In the genomic region with DNA sequence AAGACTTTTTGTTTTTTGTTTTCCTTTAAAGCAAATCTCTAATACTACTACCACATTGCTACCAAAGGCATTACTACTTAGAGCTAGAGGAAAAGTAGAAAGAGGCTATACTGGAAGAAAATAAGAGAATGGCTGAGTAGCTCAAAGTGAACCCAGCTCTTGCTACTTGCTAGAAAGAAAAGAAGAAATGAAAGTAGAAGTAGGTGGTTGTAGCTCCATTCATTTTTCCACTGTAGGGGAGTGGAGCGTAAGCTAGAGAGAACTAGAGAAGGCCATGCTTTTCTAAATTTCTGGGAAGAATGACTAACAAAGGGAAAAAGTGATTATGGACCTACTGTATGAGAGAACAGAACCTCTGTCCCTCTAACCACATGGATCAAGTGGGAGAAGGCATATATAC, we compare ENCODE assay signal across 27 cellular contexts.
"Had no signal": no experiment of that assay in that cellular context is flagged by ENCODE, and none has a peak within 500 bp of the region (broad histone marks: within the 10 kb centered on the region; RNA-seq: fewer than 3 reads in every experiment).

No MANE protein-coding gene starts in this region.

- H3K27me3 ChIP-seq: ascending aorta, cardiac muscle cell, SJCRH30 had no signal

- H3K4me3 ChIP-seq: ascending aorta, cardiac muscle cell, SJCRH30, SK-N-MC had no signal

- H3K4me1 ChIP-seq: ascending aorta, SJCRH30 had no signal

- H3K36me3 Mint-ChIP-seq: activated naive CD4-positive, alpha-beta T cell treated with anti-CD3 and anti-CD28 coated beads, Interleukin-2, amount 50 U/mL, for 24 hours; activated naive CD8-positive, alpha-beta T cell treated with anti-CD3 and anti-CD28 coated beads, Interleukin-2, amount 10 ng/mL, durations not matched to agents 7 days and 5 days had no signal

- ATAC-seq: activated CD4-positive, alpha-beta T cell treated with anti-CD3 and anti-CD28 coated beads for 36 hours; activated CD4-positive, CD25-positive, alpha-beta regulatory T cell treated with anti-CD3 and anti-CD28 coated beads, Interleukin-2, amount 50 U/mL, for 24 hours; activated CD8-positive, alpha-beta T cell treated with anti-CD3 and anti-CD28 coated beads, Interleukin-2, amount 10 ng/mL, durations not matched to agents 7 days and 5 days; Panc1; WTC11 had no signal

- H3K4me3 Mint-ChIP-seq: activated CD4-positive, alpha-beta T cell treated with anti-CD3 and anti-CD28 coated beads for 36 hours; activated CD4-positive, alpha-beta T cell treated with anti-CD3 and anti-CD28 coated beads, Interleukin-2, amount 10 ng/mL, durations not matched to agents 7 days and 5 days; activated CD8-positive, alpha-beta T cell treated with anti-CD3 and anti-CD28 coated beads, Interleukin-2, amount 10 ng/mL, durations not matched to agents 7 days and 5 days; activated naive CD4-positive, alpha-beta T cell treated with anti-CD3 and anti-CD28 coated beads, Interleukin-2, amount 50 U/mL, for 24 hours; activated naive CD8-positive, alpha-beta T cell treated with anti-CD3 and anti-CD28 coated beads, Interleukin-2, amount 10 ng/mL, durations not matched to agents 7 days and 5 days; activated T-cell treated with anti-CD3 and anti-CD28 coated beads, Interleukin-2, amount 50 U/mL, for 24 hours; central memory CD8-positive, alpha-beta T cell; WTC11 had no signal

- H3K9me3 Mint-ChIP-seq: activated CD4-positive, alpha-beta T cell treated with anti-CD3 and anti-CD28 coated beads, Interleukin-2, amount 10 ng/mL, durations not matched to agents 7 days and 5 days; activated naive CD4-positive, alpha-beta T cell treated with anti-CD3 and anti-CD28 coated beads, Interleukin-2, amount 50 U/mL, for 24 hours; activated naive CD8-positive, alpha-beta T cell treated with anti-CD3 and anti-CD28 coated beads, Interleukin-2, amount 10 ng/mL, durations not matched to agents 7 days and 5 days; activated T-helper 2 cell treated with anti-CD3 and anti-CD28 coated beads, Interferon-gamma antibody, Interleukin-2, Interleukin-4, amounts not matched to agents 10 μg/mL and 5 μg/mL and 100 μg/mL, durations not matched to agents 14 hours and 24 hours and 36 hours had no signal

- H3K27ac ChIP-seq: ascending aorta, cardiac muscle cell, SJCRH30, SK-N-MC had no signal

- H3K27ac Mint-ChIP-seq: activated CD4-positive, alpha-beta T cell treated with anti-CD3 and anti-CD28 coated beads for 36 hours; activated CD4-positive, alpha-beta T cell treated with anti-CD3 and anti-CD28 coated beads, Interleukin-2, amount 10 ng/mL, durations not matched to agents 7 days and 5 days; activated CD8-positive, alpha-beta T cell treated with anti-CD3 and anti-CD28 coated beads, Interleukin-2, amount 10 ng/mL, durations not matched to agents 7 days and 5 days; activated naive CD4-positive, alpha-beta T cell treated with anti-CD3 and anti-CD28 coated beads, Interleukin-2, amount 50 U/mL, for 24 hours; activated naive CD8-positive, alpha-beta T cell treated with anti-CD3 and anti-CD28 coated beads, Interleukin-2, amount 10 ng/mL, durations not matched to agents 7 days and 5 days; activated T-cell treated with anti-CD3 and anti-CD28 coated beads, Interleukin-2, amount 50 U/mL, for 24 hours; activated T-helper 2 cell treated with anti-CD3 and anti-CD28 coated beads, Interferon-gamma antibody, Interleukin-2, Interleukin-4, amounts not matched to agents 10 μg/mL and 5 μg/mL and 100 μg/mL, durations not matched to agents 14 hours and 24 hours and 36 hours; WTC11 had no signal

- H3K27me3 Mint-ChIP-seq: activated CD4-positive, alpha-beta T cell treated with anti-CD3 and anti-CD28 coated beads, Interleukin-2, amount 10 ng/mL, durations not matched to agents 7 days and 5 days; activated naive CD4-positive, alpha-beta T cell treated with anti-CD3 and anti-CD28 coated beads, Interleukin-2, amount 50 U/mL, for 24 hours; activated naive CD8-positive, alpha-beta T cell treated with anti-CD3 and anti-CD28 coated beads, Interleukin-2, amount 10 ng/mL, durations not matched to agents 7 days and 5 days; activated T-cell treated with anti-CD3 and anti-CD28 coated beads, Interleukin-2, amount 50 U/mL, for 24 hours; central memory CD8-positive, alpha-beta T cell had no signal

- H3K36me3 ChIP-seq: ascending aorta, cardiac muscle cell, SJCRH30 had no signal

- H3K9me3 ChIP-seq: ascending aorta had no signal

- H3K4me1 Mint-ChIP-seq: activated CD4-positive, alpha-beta T cell treated with anti-CD3 and anti-CD28 coated beads for 36 hours; activated CD4-positive, alpha-beta T cell treated with anti-CD3 and anti-CD28 coated beads, Interleukin-2, amount 10 ng/mL, durations not matched to agents 7 days and 5 days; activated naive CD4-positive, alpha-beta T cell treated with anti-CD3 and anti-CD28 coated beads, Interleukin-2, amount 50 U/mL, for 24 hours; activated naive CD8-positive, alpha-beta T cell treated with anti-CD3 and anti-CD28 coated beads, Interleukin-2, amount 10 ng/mL, durations not matched to agents 7 days and 5 days; central memory CD8-positive, alpha-beta T cell had no signal

- DNase-seq: activated CD4-positive, alpha-beta T cell treated with anti-CD3 and anti-CD28 coated beads for 36 hours; activated CD4-positive, alpha-beta T cell treated with anti-CD3 and anti-CD28 coated beads, Interleukin-2, amount 10 ng/mL, durations not matched to agents 7 days and 5 days; activated CD4-positive, alpha-beta T cell treated with anti-CD3 and anti-CD28 coated beads, Interleukin-2, amount 50 U/mL, for 48 hours; activated CD8-positive, alpha-beta T cell treated with anti-CD3 and anti-CD28 coated beads, Interleukin-2, amount 10 ng/mL, durations not matched to agents 7 days and 5 days; activated gamma-delta T cell; activated naive CD4-positive, alpha-beta T cell treated with Interleukin-2 at 50 U/mL for 16 hours; activated naive CD8-positive, alpha-beta T cell treated with anti-CD3 and anti-CD28 coated beads, Interleukin-2, amount 10 ng/mL, durations not matched to agents 7 days and 5 days; activated T-cell treated with anti-CD3 and anti-CD28 coated beads, Interleukin-2, amount 50 U/mL, for 24 hours; amygdala; Karpas-422; NCI-H1105; NCI-H1417 treated with DMSO at 0.1 percent for 48 hours; NCI-H1930; NCI-H345; NCI-H524 treated with DMSO at 0.1 percent for 48 hours; SHP77; SJCRH30; T1000 had no signal
